In genomic region chr20:45383131-45383530, GRCh38 we compare ENCODE assay signal across 19 cellular contexts. TPM values are rescaled to one million over a fixed set of nuclear protein-coding genes. Genes with fewer than 3 reads are reported as not detected.
DNase-seq lines count a peak whose midpoint lies in the region; ATAC-seq, FAIRE-seq and TF ChIP-seq lines count a peak whose summit lies in the region.
"Had no signal": no experiment of that assay in that cellular context is flagged by ENCODE, and none has a peak within 500 bp of the region (broad histone marks: within the 10 kb centered on the region; RNA-seq: fewer than 3 reads in every experiment).

No MANE protein-coding gene starts in this region.

- intact Hi-C loops in K562 (cut with micrococcal nuclease), result no loop called here
- intact Hi-C loops in ascending aorta (cut with DNase I), result no loop called here

- CTCF ChIA-PET in K562 (lab: Yijun Ruan, JAX; ENCODE audit: low intra/inter-chr PET ratio), result no interaction called here

- no peak overlapping the region for H3K27ac ChIP-seq in K562 (ENCODE audit: extremely low read depth, low read depth, low read length)
- no peak overlapping the region for H3K27ac ChIP-seq in small intestine (ENCODE audit: low read depth in 1 of 2, low read length in 1 of 2)
- no peak overlapping the region for H3K27ac ChIP-seq in ascending aorta
- H3K27ac ChIP-seq: SJSA1 had no signal

- H3K4me2 ChIP-seq in K562 (ENCODE audit: insufficient read depth, low read length), result no peak overlapping the region

- no peak for TF ChIP-seq EP300 in K562 (IDR thresholded peaks at IDR 0.05; ENCODE audit: low read length)

- H3K4me1 ChIP-seq in K562 (replicated peaks in 1 of 2; ENCODE audit: control insufficient read depth in 2 of 2, insufficient read depth in 2 of 2, low read length in 2 of 2) (no peaks in the 10 kb centered on the region), small intestine (ENCODE audit: control insufficient read depth in 2 of 2, insufficient read depth in 1 of 2, low read depth in 1 of 2, low read length in 1 of 2) (no peaks in the 10 kb centered on the region), ascending aorta (no peaks in the 10 kb centered on the region)

- no peak for TF ChIP-seq POLR2A in K562 (conservative IDR thresholded peaks at IDR 0.05)

- no peak overlapping the region for H2AFZ ChIP-seq in K562 (ENCODE audit: low read depth, low read length)

- FAIRE-seq in K562 (lab: Jason Lieb, UNC), result peak; percentile 15
- FAIRE-seq in small intestine (lab: Jason Lieb, UNC), result no peak

- in situ Hi-C loops in K562 (cut with MboI), result no loop called here

- ATAC-seq in K562, result no peak
- ATAC-seq in HG03565 (IDR thresholded peaks at IDR 0.05; ENCODE audit: unreplicated experiment), result no peak

- no peak overlapping the region for H3K9ac ChIP-seq in K562 (ENCODE audit: insufficient read depth in 1 of 2, low read depth in 2 of 2, low read length in 2 of 2)

- POLR2A ChIA-PET in K562 (lab: Yijun Ruan, JAX), result no interaction called here

- H3K36me3 ChIP-seq in K562 (ENCODE audit: control insufficient read depth, insufficient read depth, low read length) (no peaks in the 10 kb centered on the region), small intestine (ENCODE audit: control insufficient read depth in 2 of 2, insufficient read depth in 2 of 2, low read length in 2 of 2) (no peaks in the 10 kb centered on the region), ascending aorta (no peaks in the 10 kb centered on the region)

- TF ChIP-seq CTCF in LNCaP clone FGC (IDR thresholded peaks at IDR 0.05; ENCODE audit: control insufficient read depth, extremely low read depth, insufficient read depth), result no peak
- TF ChIP-seq CTCF in K562 (IDR thresholded peaks at IDR 0.05 in 2 of 3, conservative IDR thresholded peaks at IDR 0.05 in 1 of 3; ENCODE audit: insufficient read depth in 2 of 3, low read depth in 1 of 3, low read length in 3 of 3), result no peak
- TF ChIP-seq CTCF in fibroblast of villous mesenchyme (IDR thresholded peaks at IDR 0.05; ENCODE audit: insufficient read depth, low read depth, low read length), result no peak
- no peak for TF ChIP-seq CTCF in ascending aorta (IDR thresholded peaks at IDR 0.05)

- no peaks in the 10 kb centered on the region for H3K9me3 ChIP-seq in K562 (replicated peaks; ENCODE audit: control insufficient read depth, insufficient read depth, low read depth, low read length)
- H3K9me3 ChIP-seq in small intestine (ENCODE audit: control insufficient read depth, low read depth), result no peaks in the 10 kb centered on the region
- no peaks in the 10 kb centered on the region for H3K9me3 ChIP-seq in ascending aorta
- H3K9me3 ChIP-seq: SJSA1 had no signal

- no peaks in the 10 kb centered on the region for H3K79me2 ChIP-seq in K562 (ENCODE audit: control insufficient read depth, insufficient read depth, low read length)

- H3K27me3 ChIP-seq in K562 (ENCODE audit: control insufficient read depth in 2 of 2, insufficient read depth in 2 of 2, low read length in 2 of 2) (no peaks in the 10 kb centered on the region), small intestine (ENCODE audit: control insufficient read depth in 2 of 2, insufficient read depth in 2 of 2, low read length in 2 of 2) (no peaks in the 10 kb centered on the region), ascending aorta (no peaks in the 10 kb centered on the region)
- H3K27me3 ChIP-seq: SJSA1 had no signal

- DNase-seq in ELR (ENCODE audit: low read depth) (peak; percentile 19), LNCaP clone FGC (ENCODE audit: low read depth) (peak; percentile 84), K562 (ENCODE audit: extremely low read depth in 1 of 4, low spot score in 3 of 4) (no peak), fibroblast of villous mesenchyme (ENCODE audit: low read depth) (peak; percentile 55), small intestine (no peak), NCI-H226 (no peak), ascending aorta (ENCODE audit: low spot score in 2 of 2) (no peak)
- DNase-seq: ACHN, COR-L47, DMS153, EL, H9, KG1, MM.1S, NCI-H1092 treated with DMSO at 0.1 percent for 48 hours, NCI-H2227 treated with DMSO at 0.1 percent for 48 hours, OCI-M1 had no signal

- BruUV-seq in K562 (replicated peaks; lab: Mats Ljungman, UMichigan), result no TSS peak

- no peaks in the 10 kb centered on the region for H4K20me1 ChIP-seq in K562 (replicated peaks; ENCODE audit: control insufficient read depth, insufficient read depth, low read length)

- H3K4me3 ChIP-seq in LNCaP clone FGC (ENCODE audit: low read depth, low read length) (no peak overlapping the region), K562 (no peak overlapping the region), fibroblast of villous mesenchyme (ENCODE audit: low read depth, low read length) (no peak overlapping the region), small intestine (ENCODE audit: low read depth in 1 of 2, low read length in 2 of 2) (no peak overlapping the region), ascending aorta (no peak overlapping the region)
- H3K4me3 ChIP-seq: SJSA1 had no signal

- no peaks in the 10 kb centered on the region for H3K9me1 ChIP-seq in K562 (ENCODE audit: control insufficient read depth, insufficient read depth, low read length)

- WGBS in K562 (ENCODE audit: insufficient coverage, low coverage, missing lambda C conversion rate), result 71% methylated on average over 1 of the region's 1 CpG
- 89 to 97% (median 95%) methylated on average over 1 of the region's 1 CpG for WGBS in small intestine, 3 donors

- TF ChIP-seq RAD21 in K562 (CRISPR knock-in tag; conservative IDR thresholded peaks at IDR 0.05 in 1 of 2, IDR thresholded peaks at IDR 0.05 in 1 of 2), result no peak

RNA-seq across cellular contexts. Expression of gene TP53TG5, which starts 5.0 kb away (rescaled TPM):
- not detected in 2 replicates for total RNA-seq in K562 (2011; cell fraction: chromatin; rRNA removed; ENCODE audit: low replicate concordance)
- 0.39 and 0.50 TPM in 2 replicates for total RNA-seq in K562 (2011; cell fraction: nucleolus; rRNA removed)
- 0.44 TPM in 1 of 2 replicates, not detected in the other for total RNA-seq in K562 (2011; cell fraction: nucleoplasm; rRNA removed)
- total RNA-seq in K562 (2014; rRNA removed), result 0.05 TPM in 1 of 2 replicates, not detected in the other
- total RNA-seq in K562 (2014; rRNA removed; fragmentation: Illumina TruSeq; extraction: Trizol), result 0.04 and 0.22 TPM in 2 replicates
- not detected in 2 replicates for total RNA-seq in K562 (2015; rRNA removed; fragmentation: Illumina TruSeq; extraction: Trizol)
- total RNA-seq in K562 (2021), result 0.20 TPM in 1 of 2 replicates, not detected in the other
- not detected in 2 replicates for polyA plus RNA-seq in K562 (2011; rRNA removed)
- polyA plus RNA-seq in K562 (2011; cell fraction: cytosol; rRNA removed), result 0.03 TPM in 1 of 2 replicates, not detected in the other
- polyA plus RNA-seq in K562 (2011; cell fraction: nucleus; rRNA removed), result 0.04 and 0.11 TPM in 2 replicates
- polyA plus RNA-seq in K562 (2012), result 0.22 and 0.31 TPM in 2 replicates
- polyA plus RNA-seq in K562 (2014; fragmentation: Illumina TruSeq; extraction: Trizol), result 0.04 TPM in 1 of 2 replicates, not detected in the other
- polyA plus RNA-seq in K562 (2014; fragmentation: Nextera tagmentation; extraction: Ambion mirVana), result not detected
- not detected in 2 replicates for polyA plus RNA-seq in K562 (2014; rRNA removed)
- 0.06 TPM in 1 of 2 replicates, not detected in the other for polyA minus RNA-seq in K562 (2011; rRNA and poly(A)+ RNA removed)
- polyA minus RNA-seq in K562 (2011; cell fraction: cytosol; rRNA and poly(A)+ RNA removed), result not detected in 2 replicates
- 0.11 and 0.67 TPM in 2 replicates for polyA minus RNA-seq in K562 (2011; cell fraction: nucleus; rRNA and poly(A)+ RNA removed)
- not detected in 2 replicates for total RNA-seq in fibroblast of villous mesenchyme
- polyA plus RNA-seq in small intestine, result under 1 TPM in 1 of 3 donors, not detected in 2; 0.19 TPM
- not detected for total RNA-seq in ascending aorta
- total RNA-seq: H9, SJSA1 had no signal

RNA-seq across cellular contexts. Expression of gene SYS1, which starts 20.2 kb away (rescaled TPM):
- 34.4 and 53.1 TPM in 2 replicates for total RNA-seq in K562 (2011; cell fraction: chromatin; rRNA removed; ENCODE audit: low replicate concordance)
- 52.6 and 58.5 TPM in 2 replicates for total RNA-seq in K562 (2011; cell fraction: nucleolus; rRNA removed)
- 50.7 and 61.6 TPM in 2 replicates for total RNA-seq in K562 (2011; cell fraction: nucleoplasm; rRNA removed)
- total RNA-seq in K562 (2014; rRNA removed) (11.1 and 17.5 TPM in 2 replicates), K562 (2014; rRNA removed; fragmentation: Illumina TruSeq; extraction: Trizol) (14.3 and 15.3 TPM in 2 replicates), K562 (2015; rRNA removed; fragmentation: Illumina TruSeq; extraction: Trizol) (16.4 and 17.5 TPM in 2 replicates), K562 (2021) (20.4 and 23.9 TPM in 2 replicates), fibroblast of villous mesenchyme (19.0 and 25.9 TPM in 2 replicates), ascending aorta (27.4 TPM)
- polyA plus RNA-seq in K562 (2011; rRNA removed) (18.2 and 20.2 TPM in 2 replicates), K562 (2014; fragmentation: Illumina TruSeq; extraction: Trizol) (14.6 and 15.7 TPM in 2 replicates), K562 (2014; fragmentation: Nextera tagmentation; extraction: Ambion mirVana) (10 to 100 TPM; 16.4 to 25.2 TPM), K562 (2014; rRNA removed) (20.4 and 23.1 TPM in 2 replicates), small intestine (10 to 100 TPM; 13.6 to 31.4 (median 22.4) TPM)
- 35.0 and 82.1 TPM in 2 replicates for polyA plus RNA-seq in K562 (2011; cell fraction: cytosol; rRNA removed)
- 19.4 and 23.5 TPM in 2 replicates for polyA plus RNA-seq in K562 (2011; cell fraction: nucleus; rRNA removed)
- polyA plus RNA-seq in K562 (2012), result 13.0 and 20.4 TPM in 2 replicates
- polyA minus RNA-seq in K562 (2011; rRNA and poly(A)+ RNA removed), result 23.2 and 26.3 TPM in 2 replicates
- polyA minus RNA-seq in K562 (2011; cell fraction: cytosol; rRNA and poly(A)+ RNA removed), result 15.1 and 22.5 TPM in 2 replicates
- 19.5 and 28.4 TPM in 2 replicates for polyA minus RNA-seq in K562 (2011; cell fraction: nucleus; rRNA and poly(A)+ RNA removed)

RNA-seq across cellular contexts. Expression of gene DBNDD2, which starts 25.0 kb away (rescaled TPM):
- total RNA-seq in K562 (2011; cell fraction: chromatin; rRNA removed; ENCODE audit: low replicate concordance), result 7.3 and 11.0 TPM in 2 replicates
- 11.7 and 13.3 TPM in 2 replicates for total RNA-seq in K562 (2011; cell fraction: nucleolus; rRNA removed)
- total RNA-seq in K562 (2011; cell fraction: nucleoplasm; rRNA removed), result 9.9 and 11.7 TPM in 2 replicates
- 12.8 and 17.7 TPM in 2 replicates for total RNA-seq in K562 (2014; rRNA removed)
- total RNA-seq in K562 (2014; rRNA removed; fragmentation: Illumina TruSeq; extraction: Trizol), result 31.6 and 33.8 TPM in 2 replicates
- 32.4 and 35.8 TPM in 2 replicates for total RNA-seq in K562 (2015; rRNA removed; fragmentation: Illumina TruSeq; extraction: Trizol)
- 36.9 and 43.4 TPM in 2 replicates for total RNA-seq in K562 (2021)
- 51.6 and 64.0 TPM in 2 replicates for polyA plus RNA-seq in K562 (2011; rRNA removed)
- polyA plus RNA-seq in K562 (2011; cell fraction: cytosol; rRNA removed), result 71.4 and 85.4 TPM in 2 replicates
- polyA plus RNA-seq in K562 (2011; cell fraction: nucleus; rRNA removed), result 36.6 and 45.8 TPM in 2 replicates
- 37.1 and 77.0 TPM in 2 replicates for polyA plus RNA-seq in K562 (2012)
- 49.7 and 53.9 TPM in 2 replicates for polyA plus RNA-seq in K562 (2014; fragmentation: Illumina TruSeq; extraction: Trizol)
- 10 to 100 TPM; 15.2 to 20.3 TPM for polyA plus RNA-seq in K562 (2014; fragmentation: Nextera tagmentation; extraction: Ambion mirVana)
- 62.3 and 62.5 TPM in 2 replicates for polyA plus RNA-seq in K562 (2014; rRNA removed)
- 22.7 and 35.5 TPM in 2 replicates for polyA minus RNA-seq in K562 (2011; rRNA and poly(A)+ RNA removed)
- 13.6 and 15.1 TPM in 2 replicates for polyA minus RNA-seq in K562 (2011; cell fraction: cytosol; rRNA and poly(A)+ RNA removed)
- 10.0 and 11.1 TPM in 2 replicates for polyA minus RNA-seq in K562 (2011; cell fraction: nucleus; rRNA and poly(A)+ RNA removed)
- 9.9 and 11.3 TPM in 2 replicates for total RNA-seq in fibroblast of villous mesenchyme
- polyA plus RNA-seq in small intestine, result 100 to 1,000 TPM in 2 of 3 donors, 10 to 100 TPM in 1; 98.6 to 114 (median 104) TPM
- 100 TPM for total RNA-seq in ascending aorta

RNA-seq across cellular contexts. Expression of gene PIGT, which starts 32.8 kb away (rescaled TPM):
- 79.7 and 138 TPM in 2 replicates for total RNA-seq in K562 (2011; cell fraction: chromatin; rRNA removed; ENCODE audit: low replicate concordance)
- total RNA-seq in K562 (2011; cell fraction: nucleolus; rRNA removed), result 114 and 122 TPM in 2 replicates
- 128 and 181 TPM in 2 replicates for total RNA-seq in K562 (2011; cell fraction: nucleoplasm; rRNA removed)
- total RNA-seq in K562 (2014; rRNA removed), result 46.9 and 75.3 TPM in 2 replicates
- 27.3 and 31.5 TPM in 2 replicates for total RNA-seq in K562 (2014; rRNA removed; fragmentation: Illumina TruSeq; extraction: Trizol)
- 49.2 and 53.0 TPM in 2 replicates for total RNA-seq in K562 (2015; rRNA removed; fragmentation: Illumina TruSeq; extraction: Trizol)
- total RNA-seq in K562 (2021), result 75.1 and 79.9 TPM in 2 replicates
- 14.6 and 42.1 TPM in 2 replicates for polyA plus RNA-seq in K562 (2011; rRNA removed)
- 37.1 and 63.7 TPM in 2 replicates for polyA plus RNA-seq in K562 (2011; cell fraction: cytosol; rRNA removed)
- polyA plus RNA-seq in K562 (2011; cell fraction: nucleus; rRNA removed), result 67.5 and 112 TPM in 2 replicates
- polyA plus RNA-seq in K562 (2012), result 68.0 and 94.6 TPM in 2 replicates
- 105 and 108 TPM in 2 replicates for polyA plus RNA-seq in K562 (2014; fragmentation: Illumina TruSeq; extraction: Trizol)
- 10 to 100 TPM; 33.7 to 68.4 TPM for polyA plus RNA-seq in K562 (2014; fragmentation: Nextera tagmentation; extraction: Ambion mirVana)
- polyA plus RNA-seq in K562 (2014; rRNA removed), result 30.9 and 35.4 TPM in 2 replicates
- polyA minus RNA-seq in K562 (2011; rRNA and poly(A)+ RNA removed), result 19.1 and 23.9 TPM in 2 replicates
- 36.1 and 43.0 TPM in 2 replicates for polyA minus RNA-seq in K562 (2011; cell fraction: cytosol; rRNA and poly(A)+ RNA removed)
- 31.5 and 46.7 TPM in 2 replicates for polyA minus RNA-seq in K562 (2011; cell fraction: nucleus; rRNA and poly(A)+ RNA removed)
- total RNA-seq in fibroblast of villous mesenchyme, result 27.7 and 28.1 TPM in 2 replicates
- 10 to 100 TPM; 49.7 to 85.2 (median 51.0) TPM for polyA plus RNA-seq in small intestine
- 142 TPM for total RNA-seq in ascending aorta

RNA-seq across cellular contexts. Expression of gene SDC4, which starts 34.9 kb away (rescaled TPM):
- 3.6 and 8.4 TPM in 2 replicates for total RNA-seq in K562 (2011; cell fraction: chromatin; rRNA removed; ENCODE audit: low replicate concordance)
- 8.3 and 10.0 TPM in 2 replicates for total RNA-seq in K562 (2011; cell fraction: nucleolus; rRNA removed)
- 9.6 and 14.5 TPM in 2 replicates for total RNA-seq in K562 (2011; cell fraction: nucleoplasm; rRNA removed)
- total RNA-seq in K562 (2014; rRNA removed) (6.0 and 6.9 TPM in 2 replicates), K562 (2014; rRNA removed; fragmentation: Illumina TruSeq; extraction: Trizol) (6.3 and 7.5 TPM in 2 replicates), K562 (2015; rRNA removed; fragmentation: Illumina TruSeq; extraction: Trizol) (8.9 and 9.7 TPM in 2 replicates), K562 (2021) (8.7 and 10.7 TPM in 2 replicates), fibroblast of villous mesenchyme (129 and 178 TPM in 2 replicates), ascending aorta (63.8 TPM)
- polyA plus RNA-seq in K562 (2011; rRNA removed) (4.7 and 5.3 TPM in 2 replicates), K562 (2014; fragmentation: Illumina TruSeq; extraction: Trizol) (7.8 and 8.4 TPM in 2 replicates), K562 (2014; fragmentation: Nextera tagmentation; extraction: Ambion mirVana) (1 to 10 TPM; 2.1 to 4.2 TPM), K562 (2014; rRNA removed) (6.4 and 6.7 TPM in 2 replicates), small intestine (10 to 100 TPM; 14.3 to 31.5 (median 15.4) TPM)
- polyA plus RNA-seq in K562 (2011; cell fraction: cytosol; rRNA removed), result 3.7 and 4.4 TPM in 2 replicates
- 2.4 and 3.4 TPM in 2 replicates for polyA plus RNA-seq in K562 (2011; cell fraction: nucleus; rRNA removed)
- polyA plus RNA-seq in K562 (2012), result 9.2 and 11.6 TPM in 2 replicates
- 9.0 and 9.1 TPM in 2 replicates for polyA minus RNA-seq in K562 (2011; rRNA and poly(A)+ RNA removed)
- 6.7 and 7.5 TPM in 2 replicates for polyA minus RNA-seq in K562 (2011; cell fraction: cytosol; rRNA and poly(A)+ RNA removed)
- 1.2 and 1.7 TPM in 2 replicates for polyA minus RNA-seq in K562 (2011; cell fraction: nucleus; rRNA and poly(A)+ RNA removed)

Comparison
In these comparisons a context has a peak if more than half of its experiments do, and no peak if none do; other contexts are left out.
1. DNase-seq: peak in ELR (single experiment), LNCaP clone FGC (single experiment) and fibroblast of villous mesenchyme (single experiment); none in K562 (0 of 4), small intestine (single experiment), NCI-H226 (single experiment) and ascending aorta (0 of 2).